Comparison of ENCODE assay signal across 12 cellular contexts in genomic region chr15:92805080-92805708, GRCh38.
DNase-seq lines count a peak whose midpoint lies in the region; ATAC-seq, FAIRE-seq and TF ChIP-seq lines count a peak whose summit lies in the region.
"Had no signal": no experiment of that assay in that cellular context is flagged by ENCODE, and none has a peak within 500 bp of the region (broad histone marks: within the 10 kb centered on the region; RNA-seq: fewer than 3 reads in every experiment).

No MANE protein-coding gene starts in this region.

- TF ChIP-seq POLR2A in vagina (IDR thresholded peaks at IDR 0.05) = no peak

- intact Hi-C loops in vagina (cut with DNase I) = loop anchor here (5.0 kb wide), 2 partner anchors 97 to 112 kb away; partner anchors contain the start of gene CHD2

- H3K4me1 ChIP-seq in duodenal mucosa (ENCODE audit: control insufficient read depth in 1 of 2, insufficient read depth in 2 of 2, low read length in 2 of 2) (peaks cover 15 to 17% of the 10 kb centered on the region in 2 donors), vagina (peaks cover 44% of the 10 kb centered on the region)

- CTCF ChIA-PET in HEK293T (lab: Yijun Ruan, JAX) = interaction anchor here (1.0 kb wide), 2 partner anchors 8 to 111 kb away, joined by 4 to 5 read pairs; no protein-coding TSS in a partner anchor

- TF ChIP-seq CTCF in osteocyte (IDR thresholded peaks at IDR 0.05) (no peak), vagina (IDR thresholded peaks at IDR 0.05) (no peak)

- H3K36me3 ChIP-seq in duodenal mucosa (ENCODE audit: control insufficient read depth in 1 of 2, insufficient read depth in 2 of 2, low read length in 2 of 2) (no peaks in the 10 kb centered on the region), vagina (no peaks in the 10 kb centered on the region)

- ATAC-seq in activated T-cell treated with anti-CD3 and anti-CD28 coated beads, Interleukin-2, amount 50 U/mL, for 72 hours (replicated peaks in 1 of 2) = no peak
- no peak for ATAC-seq in activated T-cell treated with anti-CD3 and anti-CD28 coated beads, Interleukin-2, amount 50 U/mL, for 4 hours

- no peak for FAIRE-seq in GM19239 (lab: Jason Lieb, UNC)

- peaks cover 3 to 4% of the 10 kb centered on the region in 2 donors for H3K36me3 Mint-ChIP-seq in activated T-cell treated with anti-CD3 and anti-CD28 coated beads, Interleukin-2, amount 50 U/mL, for 72 hours (ENCODE audit: insufficient read depth in 2 of 2)
- peaks cover 2% of the 10 kb centered on the region for H3K36me3 Mint-ChIP-seq in activated T-cell treated with anti-CD3 and anti-CD28 coated beads, Interleukin-2, amount 50 U/mL, for 4 hours (ENCODE audit: insufficient read depth)
- H3K36me3 Mint-ChIP-seq in osteocyte (ENCODE audit: unreplicated experiment) = no peaks in the 10 kb centered on the region

- no peak for DNase-seq in activated T-cell treated with anti-CD3 and anti-CD28 coated beads, Interleukin-2, amount 50 U/mL, for 72 hours
- no peak for DNase-seq in activated T-cell treated with anti-CD3 and anti-CD28 coated beads, Interleukin-2, amount 50 U/mL, for 4 hours
- DNase-seq in osteocyte (ENCODE audit: extremely low spot score, unreplicated experiment) (no peak), vagina (ENCODE audit: extremely low spot score in 2 of 2) (no peak), GM19239 (ENCODE audit: insufficient read length, low spot score) (no peak), HEK293T (ENCODE audit: extremely low spot score) (no peak), amniotic stem cell (lab: John Stamatoyannopoulos, UW) (no peak)
- DNase-seq: activated CD4-positive, alpha-beta T cell treated with anti-CD3 and anti-CD28 coated beads, Interleukin-2, amount 50 U/mL, for 4 hours; substantia nigra had no signal

- no peak overlapping the region for H3K9ac ChIP-seq in duodenal mucosa (ENCODE audit: low read depth in 1 of 2, low read length in 2 of 2)

- H3K27ac ChIP-seq in duodenal mucosa (ENCODE audit: low read depth, low read length) (peak overlapping the region; percentile 20), vagina (peak overlapping the region; percentile 87)

- POLR2A ChIA-PET in HEK293T (lab: Yijun Ruan, JAX) = interaction anchor here (0.7 to 5.7 kb wide), 5 partner anchors 17 to 102 kb away, joined by 3 to 55 read pairs (median 4); no protein-coding TSS in a partner anchor

- H3K27me3 ChIP-seq in duodenal mucosa (ENCODE audit: control insufficient read depth in 1 of 2, insufficient read depth in 2 of 2, low read length in 2 of 2) (no peaks in the 10 kb centered on the region), vagina (no peaks in the 10 kb centered on the region)

- no peak overlapping the region for H3K4me3 Mint-ChIP-seq in activated T-cell treated with anti-CD3 and anti-CD28 coated beads, Interleukin-2, amount 50 U/mL, for 72 hours
- H3K4me3 Mint-ChIP-seq in activated T-cell treated with anti-CD3 and anti-CD28 coated beads, Interleukin-2, amount 50 U/mL, for 4 hours = no peak overlapping the region
- H3K4me3 Mint-ChIP-seq in osteocyte (ENCODE audit: unreplicated experiment) = no peak overlapping the region
- H3K4me3 Mint-ChIP-seq: memory B cell; T-helper 1 cell treated with Interleukin-12 subunit alpha and Interleukin-12 subunit beta and Interleukin-4 antibody, amounts not matched to agents 30 μg/mL and 1 μg/mL, for 36 hours had no signal

- H3K27ac Mint-ChIP-seq in activated T-cell treated with anti-CD3 and anti-CD28 coated beads, Interleukin-2, amount 50 U/mL, for 72 hours = peak overlapping the region; percentile 80
- H3K27ac Mint-ChIP-seq in osteocyte (ENCODE audit: unreplicated experiment) = peak overlapping the region; percentile 95
- H3K27ac Mint-ChIP-seq: memory B cell had no signal

- H3K9me3 ChIP-seq in duodenal mucosa (ENCODE audit: control insufficient read depth in 1 of 2, low read length in 2 of 2) (no peaks in the 10 kb centered on the region), vagina (no peaks in the 10 kb centered on the region)

- H3K9me3 Mint-ChIP-seq in activated T-cell treated with anti-CD3 and anti-CD28 coated beads, Interleukin-2, amount 50 U/mL, for 72 hours = peaks cover 0 to 1% of the 10 kb centered on the region in 2 donors
- no peaks in the 10 kb centered on the region for H3K9me3 Mint-ChIP-seq in activated T-cell treated with anti-CD3 and anti-CD28 coated beads, Interleukin-2, amount 50 U/mL, for 4 hours
- H3K9me3 Mint-ChIP-seq in osteocyte (ENCODE audit: unreplicated experiment) = no peaks in the 10 kb centered on the region
- H3K9me3 Mint-ChIP-seq: T-helper 1 cell treated with Interleukin-12 subunit alpha and Interleukin-12 subunit beta and Interleukin-4 antibody, amounts not matched to agents 30 μg/mL and 1 μg/mL, for 36 hours had no signal

- H3K4me3 ChIP-seq in duodenal mucosa (ENCODE audit: low read depth in 1 of 2, low read length in 2 of 2) (no peak overlapping the region), vagina (no peak overlapping the region)

- H3K4me1 Mint-ChIP-seq in activated T-cell treated with anti-CD3 and anti-CD28 coated beads, Interleukin-2, amount 50 U/mL, for 72 hours (ENCODE audit: low read depth) = peaks cover 56% of the 10 kb centered on the region
- H3K4me1 Mint-ChIP-seq in activated T-cell treated with anti-CD3 and anti-CD28 coated beads, Interleukin-2, amount 50 U/mL, for 4 hours (ENCODE audit: low read depth) = peaks cover 35% of the 10 kb centered on the region
- peaks cover 48% of the 10 kb centered on the region for H3K4me1 Mint-ChIP-seq in osteocyte (ENCODE audit: unreplicated experiment)

- H3K27me3 Mint-ChIP-seq in activated T-cell treated with anti-CD3 and anti-CD28 coated beads, Interleukin-2, amount 50 U/mL, for 72 hours (ENCODE audit: low read depth) = no peaks in the 10 kb centered on the region
- H3K27me3 Mint-ChIP-seq in activated T-cell treated with anti-CD3 and anti-CD28 coated beads, Interleukin-2, amount 50 U/mL, for 4 hours (ENCODE audit: low read depth) = no peaks in the 10 kb centered on the region
- H3K27me3 Mint-ChIP-seq in osteocyte (ENCODE audit: unreplicated experiment) = no peaks in the 10 kb centered on the region
- H3K27me3 Mint-ChIP-seq: memory B cell had no signal

TF ChIP-seq in HEK293T, 16 proteins besides CTCF, POLR2A, EP300 and RAD21:
- TF ChIP-seq NFRKB (IDR thresholded peaks at IDR 0.05) = no peak
- no peak for TF ChIP-seq PKNOX1 (IDR thresholded peaks at IDR 0.05)
- no peak for TF ChIP-seq L3MBTL2 (conservative IDR thresholded peaks at IDR 0.05)
- TF ChIP-seq ZNF384 (IDR thresholded peaks at IDR 0.05) = no peak
